ENCODE assay signal across 8 cellular contexts in the genomic region with DNA sequence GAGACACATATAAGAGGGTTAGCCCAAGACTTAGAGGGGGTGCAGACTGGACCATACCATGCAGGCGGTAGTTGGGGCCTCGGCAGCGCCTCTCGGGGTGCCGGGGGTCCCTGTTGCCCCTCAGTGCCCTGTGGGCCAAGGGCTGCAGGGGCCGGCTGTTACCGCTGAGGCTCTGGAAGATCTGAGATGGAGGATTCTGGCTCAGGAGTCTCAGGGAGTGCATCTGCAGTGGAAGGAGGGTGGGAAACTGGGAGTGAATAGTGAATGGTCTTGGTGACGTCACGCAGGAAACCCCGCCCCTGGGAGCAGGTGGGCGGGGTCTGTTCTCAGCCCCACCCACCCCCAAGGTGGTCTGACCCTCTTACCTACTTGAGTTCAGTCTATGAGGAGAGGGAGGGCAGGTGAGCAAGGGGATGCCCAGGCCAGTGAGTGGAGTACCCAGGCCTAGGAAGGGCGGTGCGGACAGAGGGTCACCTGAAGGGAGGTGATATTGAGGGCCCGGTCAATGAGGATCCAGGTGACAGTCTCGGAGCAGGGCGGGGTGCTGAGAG. TPM values are rescaled to one million over a fixed set of nuclear protein-coding genes. Genes with fewer than 3 reads are reported as not detected.
DNase-seq lines count a peak whose midpoint lies in the region; ATAC-seq and TF ChIP-seq lines count a peak whose summit lies in the region.

No MANE protein-coding gene starts in this region.

- DNase-seq in heart left ventricle (peak in 2 of 5 donors; percentile 29 to 41), Right ventricle myocardium inferior (ENCODE audit: missing footprints) (no peak), ascending aorta (ENCODE audit: low spot score in 2 of 2) (no peak), uterus (peak; percentile 55 to 60), DMS79 (lab: John Stamatoyannopoulos, UW) (no peak)

- no peak for ATAC-seq in heart left ventricle
- ATAC-seq in Right ventricle myocardium inferior: no peak
- ATAC-seq in GM18520 (IDR thresholded peaks at IDR 0.05; ENCODE audit: unreplicated experiment): no peak
- no peak for ATAC-seq in GM18873 (IDR thresholded peaks at IDR 0.05; ENCODE audit: low FRiP score, unreplicated experiment)

- H3K27me3 ChIP-seq in heart left ventricle (no peaks in the 10 kb centered on the region), ascending aorta (no peaks in the 10 kb centered on the region), mononuclear cell (ENCODE audit: insufficient read depth, low read length) (no peaks in the 10 kb centered on the region), uterus (no peaks in the 10 kb centered on the region)

- H3K4me3 ChIP-seq in heart left ventricle (peak overlapping the region in 7 of 12 donors; percentile 70 to 93 (median 85)), ascending aorta (no peak overlapping the region), mononuclear cell (ENCODE audit: low read length) (peak overlapping the region; percentile 78), uterus (no peak overlapping the region)

- 76 to 84% (median 79%) methylated on average over 16 of the region's 16 CpGs for WGBS in heart left ventricle, 4 donors

- intact Hi-C loops in heart left ventricle (cut with DNase I): loop anchor here in 1 of 10 donors (5.0 kb wide), 1 partner anchor 333 kb away; no protein-coding TSS in a partner anchor
- intact Hi-C loops in Right ventricle myocardium inferior (cut with DNase I): loop anchor here (5.0 kb wide), 2 partner anchors 73 to 338 kb away; no protein-coding TSS in a partner anchor
- intact Hi-C loops in ascending aorta (cut with DNase I): loop anchor here (5.0 to 10.0 kb wide), 4 partner anchors 338 to 1216 kb away; partner anchors contain the start of genes DKKL1, PRMT1, PTOV1 and TEAD2
- intact Hi-C loops in uterus (cut with DNase I; ENCODE audit: low total_unique reads): no loop called here

- no peak for TF ChIP-seq CTCF in heart left ventricle (IDR thresholded peaks at IDR 0.05)
- no peak for TF ChIP-seq CTCF in ascending aorta (IDR thresholded peaks at IDR 0.05)
- TF ChIP-seq CTCF in uterus (IDR thresholded peaks at IDR 0.05): no peak

- peak overlapping the region in 10 of 12 donors; percentile 85 to 100 (median 97) for H3K27ac ChIP-seq in heart left ventricle
- peak overlapping the region; percentile 94 to 99 for H3K27ac ChIP-seq in ascending aorta
- peak overlapping the region; percentile 96 to 99 for H3K27ac ChIP-seq in uterus

- TF ChIP-seq POLR2A in heart left ventricle (IDR thresholded peaks at IDR 0.05) (no peak), uterus (IDR thresholded peaks at IDR 0.05) (no peak)

- H3K9me3 ChIP-seq in heart left ventricle (no peaks in the 10 kb centered on the region), ascending aorta (no peaks in the 10 kb centered on the region), mononuclear cell (ENCODE audit: low read depth, low read length) (no peaks in the 10 kb centered on the region), uterus (no peaks in the 10 kb centered on the region)

- H3K4me1 ChIP-seq in heart left ventricle (peaks cover 6 to 40% (median 22%) of the 10 kb centered on the region in 12 donors), ascending aorta (peaks cover 12 to 33% of the 10 kb centered on the region in 2 donors), mononuclear cell (ENCODE audit: insufficient read depth, low read length) (peaks cover 35% of the 10 kb centered on the region), uterus (peaks cover 2 to 11% of the 10 kb centered on the region in 2 donors)

- no peaks in the 10 kb centered on the region for H3K36me3 ChIP-seq in heart left ventricle
- no peaks in the 10 kb centered on the region for H3K36me3 ChIP-seq in ascending aorta
- H3K36me3 ChIP-seq in uterus: no peaks in the 10 kb centered on the region

RNA-seq across cellular contexts. Expression of gene DBP, which starts 1.7 kb away (rescaled TPM):
- total RNA-seq in heart left ventricle (10 to 100 TPM in 5 of 9 donors, 1 to 10 TPM in 4; 1.4 to 34.2 (median 12.5) TPM), Right ventricle myocardium inferior (15.2 TPM), ascending aorta (0.21 TPM), mononuclear cell (28.2 TPM), uterus (10 to 100 TPM in 2 of 4 donors, 1 to 10 TPM in 1, not detected in 1; 3.1 to 29.8 (median 11.3) TPM)
- polyA plus RNA-seq in heart left ventricle: 10 to 100 TPM in 1 of 2 donors, 1 to 10 TPM in 1; 3.9 to 11.6 TPM

RNA-seq across cellular contexts. Expression of gene CA11, which starts 7.1 kb away (rescaled TPM):
- total RNA-seq in heart left ventricle: 10 to 100 TPM in 1 of 9 donors, 1 to 10 TPM in 8; 2.2 to 14.6 (median 5.8) TPM
- polyA plus RNA-seq in heart left ventricle: 10 to 100 TPM in 1 of 2 donors, 1 to 10 TPM in 1; 3.4 to 14.8 TPM
- 8.4 TPM for total RNA-seq in Right ventricle myocardium inferior
- total RNA-seq in ascending aorta: not detected
- 2.4 TPM for total RNA-seq in mononuclear cell
- 10 to 100 TPM in 2 of 4 donors, under 1 TPM in 2; 0.51 to 55.1 (median 8.1) TPM for total RNA-seq in uterus

RNA-seq across cellular contexts. Expression of gene SPHK2, which starts 19.6 kb away (rescaled TPM):
- 10 to 100 TPM in 2 of 9 donors, 1 to 10 TPM in 7; 5.6 to 13.1 (median 8.6) TPM for total RNA-seq in heart left ventricle
- polyA plus RNA-seq in heart left ventricle: 10 to 100 TPM; 10.3 to 11.0 TPM
- 7.2 TPM for total RNA-seq in Right ventricle myocardium inferior
- 35.3 TPM for total RNA-seq in ascending aorta
- 4.5 TPM for total RNA-seq in mononuclear cell
- total RNA-seq in uterus: 10 to 100 TPM; 10.0 to 27.2 (median 21.7) TPM

RNA-seq across cellular contexts. Expression of gene RPL18, which starts 19.9 kb away (rescaled TPM):
- total RNA-seq in heart left ventricle (100 to 1,000 TPM; 470 to 877 (median 692) TPM), Right ventricle myocardium inferior (604 TPM), ascending aorta (2,223 TPM), mononuclear cell (2,431 TPM), uterus (1,000 to 10,000 TPM; 1,515 to 5,795 (median 3,195) TPM)
- polyA plus RNA-seq in heart left ventricle: 1,000 to 10,000 TPM; 1,040 to 1,773 TPM

RNA-seq across cellular contexts. Expression of gene FAM83E, which starts 24.0 kb away (rescaled TPM):
- total RNA-seq in heart left ventricle (not detected), Right ventricle myocardium inferior (not detected), ascending aorta (not detected), mononuclear cell (0.73 TPM), uterus (1 to 10 TPM in 2 of 4 donors, not detected in 2; 1.8 TPM)
- under 1 TPM in 1 of 2 donors, not detected in 1; 0.14 TPM for polyA plus RNA-seq in heart left ventricle

Comparison
In these comparisons a context has a peak if more than half of its experiments do, and no peak if none do; other contexts are left out.
1. DNase-seq: peak in uterus (2 of 2); none in Right ventricle myocardium inferior (single experiment), ascending aorta (0 of 2) and DMS79 (single experiment).
2. H3K4me3 ChIP-seq: peak in heart left ventricle (7 of 12) and mononuclear cell (single experiment); none in ascending aorta (0 of 2) and uterus (0 of 2).
3. Peak in every context shown above with its lines, with median percentiles within 50 percentile points of each other: H3K27ac ChIP-seq.